ENCODE assay signal across 9 cellular contexts in the genomic region with DNA sequence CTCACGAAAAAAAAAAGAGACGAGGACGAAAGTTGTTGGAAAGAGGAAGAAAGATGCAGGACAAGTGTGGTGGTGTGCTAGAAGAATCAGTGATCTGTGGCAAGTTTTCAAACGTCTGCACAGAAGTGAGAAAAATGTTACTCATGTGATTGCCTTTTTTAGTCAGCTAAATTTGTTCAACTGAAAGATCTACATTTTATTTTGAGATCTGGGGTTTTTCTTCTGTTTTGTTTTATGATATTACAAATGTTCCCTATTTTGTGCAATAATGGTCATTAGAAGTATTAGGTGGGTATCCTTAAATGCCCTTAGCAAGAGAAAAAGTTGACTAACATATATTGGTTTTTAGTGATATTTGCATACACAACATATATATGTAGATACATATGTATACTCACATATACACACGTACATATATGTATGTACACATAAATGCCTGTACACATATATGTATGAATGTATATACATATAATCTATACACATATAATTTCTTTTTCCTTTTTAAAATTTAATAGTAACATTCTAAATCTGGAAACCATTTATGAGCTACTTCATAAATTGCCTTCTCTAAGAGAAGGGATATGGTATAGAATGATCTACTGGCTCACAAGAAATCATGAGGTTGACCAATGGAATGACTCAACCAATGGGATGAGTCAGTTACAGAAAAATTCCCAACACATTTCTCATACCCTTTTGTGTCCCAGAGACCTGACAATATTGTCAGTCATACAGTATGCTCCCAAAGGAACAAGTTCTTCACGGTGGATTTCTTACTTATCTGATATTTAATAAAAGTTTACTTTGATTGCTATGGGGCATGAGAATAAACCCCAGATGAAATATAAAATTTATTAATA. TPM values are rescaled to one million over a fixed set of nuclear protein-coding genes. Genes with fewer than 3 reads are reported as not detected.
DNase-seq lines count a peak whose midpoint lies in the region; ATAC-seq and TF ChIP-seq lines count a peak whose summit lies in the region.
"Had no signal": no experiment of that assay in that cellular context is flagged by ENCODE, and none has a peak within 500 bp of the region (broad histone marks: within the 10 kb centered on the region; RNA-seq: fewer than 3 reads in every experiment).

No MANE protein-coding gene starts in this region.

- H3K27me3 ChIP-seq in OCI-LY3 (ENCODE audit: low read depth, low read length) (no peaks in the 10 kb centered on the region), upper lobe of right lung (no peaks in the 10 kb centered on the region), H9 (ENCODE audit: insufficient read depth, low read length) (no peaks in the 10 kb centered on the region)

- H3K79me1 ChIP-seq in H9 (ENCODE audit: insufficient read depth, low read depth, low read length, poor library complexity, severe bottlenecking), result no peaks in the 10 kb centered on the region

- H3K36me3 ChIP-seq in OCI-LY3 (replicated peaks; ENCODE audit: low read depth, low read length), result peaks cover 16% of the 10 kb centered on the region
- H3K36me3 ChIP-seq in mesodermal cell (ENCODE audit: control insufficient read depth, insufficient read depth, low read length), result no peaks in the 10 kb centered on the region
- H3K36me3 ChIP-seq in upper lobe of right lung, result no peaks in the 10 kb centered on the region

- no peak overlapping the region for H3K4ac ChIP-seq in H9 (ENCODE audit: low read depth, low read length)

- no peak overlapping the region for H3K56ac ChIP-seq in H9 (ENCODE audit: insufficient read length, low read depth, low read length)

- H4K91ac ChIP-seq in H9 (ENCODE audit: insufficient read length, low read depth, low read length), result no peak overlapping the region

- H3K23ac ChIP-seq in H9 (ENCODE audit: insufficient read length, low read depth, low read length), result no peak overlapping the region

- H2BK120ac ChIP-seq in H9 (ENCODE audit: low read depth, low read length, poor library complexity, severe bottlenecking), result no peak overlapping the region

- DNase-seq in upper lobe of right lung, result no peak
- DNase-seq in HuH-7 (ENCODE audit: low spot score), result no peak
- no peak for DNase-seq in DMS79 (lab: John Stamatoyannopoulos, UW)
- DNase-seq in H9, result no peak
- DNase-seq: activated CD8-positive, alpha-beta memory T cell treated with anti-CD3 and anti-CD28 coated beads, Interleukin-2, amount 50 U/mL, for 4 hours had no signal

- H3K23me2 ChIP-seq in H9 (ENCODE audit: insufficient read length, low read depth, low read length, poor library complexity, severe bottlenecking), result no peaks in the 10 kb centered on the region

- H3K4me2 ChIP-seq in OCI-LY3 (ENCODE audit: low read length) (peak overlapping the region; percentile 41; the same call in 1 of the 2 replicates), H9 (ENCODE audit: insufficient read depth, insufficient read length, low read length) (no peak overlapping the region)

- H3K4me3 Mint-ChIP-seq in H9, result no peak overlapping the region

- H3K14ac ChIP-seq in H9 (ENCODE audit: insufficient read depth, low read length), result no peak overlapping the region

- no peak overlapping the region for H2AFZ ChIP-seq in OCI-LY3 (ENCODE audit: low read depth, low read length)
- H2AFZ ChIP-seq in H9 (ENCODE audit: low read length), result no peak overlapping the region

- WGBS in mesodermal cell (ENCODE audit: insufficient coverage in 2 of 2), 2 experiments, result 88 to 89% methylated on average over 3 to 4 of the region's 6 CpGs
- no CpG with 5 or more reads among the region's 6 CpGs for WGBS in H9 (ENCODE audit: extremely low coverage, insufficient read length, low lambda C conversion rate)

- H3K27ac Mint-ChIP-seq in H9, result peak overlapping the region in 1 of 3 experiments; percentile 63; a peak in 2 of 7 replicates

- no peak overlapping the region for H3K4me3 ChIP-seq in OCI-LY3 (ENCODE audit: low read length)
- H3K4me3 ChIP-seq in mesodermal cell (ENCODE audit: extremely low read depth, insufficient read depth, low read length, poor library complexity, severe bottlenecking), result no peak overlapping the region
- H3K4me3 ChIP-seq in upper lobe of right lung, result no peak overlapping the region

- intact Hi-C loops in upper lobe of right lung (cut with DNase I), result no loop called here

- H4K20me1 ChIP-seq in OCI-LY3 (ENCODE audit: insufficient read depth, low read length) (no peaks in the 10 kb centered on the region), H9 (ENCODE audit: control insufficient read depth, insufficient read depth, insufficient read length) (no peaks in the 10 kb centered on the region)

- no peak overlapping the region for H2BK12ac ChIP-seq in H9 (ENCODE audit: insufficient read length, low read depth, low read length)

- no peak overlapping the region for H3T11ph ChIP-seq in H9 (ENCODE audit: low read length)

- H3K4me1 ChIP-seq in OCI-LY3 (ENCODE audit: low read length) (peaks cover 35% of the 10 kb centered on the region), mesodermal cell (ENCODE audit: control insufficient read depth, insufficient read depth, low read length, poor library complexity, severe bottlenecking) (peaks cover 3% of the 10 kb centered on the region), upper lobe of right lung (no peaks in the 10 kb centered on the region), H9 (ENCODE audit: insufficient read depth, low read length) (no peaks in the 10 kb centered on the region; the same call in 1 of the 2 replicates)

- no peaks in the 10 kb centered on the region for H3K9me3 ChIP-seq in OCI-LY3 (ENCODE audit: insufficient read depth, low read length)
- no peaks in the 10 kb centered on the region for H3K9me3 ChIP-seq in mesodermal cell (ENCODE audit: control insufficient read depth, low read length)
- no peaks in the 10 kb centered on the region for H3K9me3 ChIP-seq in upper lobe of right lung
- H3K9me3 ChIP-seq in H9 (ENCODE audit: control insufficient read depth, low read depth, low read length), result no peaks in the 10 kb centered on the region

- H3K27ac ChIP-seq in OCI-LY3 (ENCODE audit: low read length) (peak overlapping the region; percentile 85), mesodermal cell (ENCODE audit: low read depth, low read length, severe bottlenecking) (peak overlapping the region; percentile 33), upper lobe of right lung (no peak overlapping the region), H9 (ENCODE audit: insufficient read length, low read depth, low read length) (no peak overlapping the region)

- no peak overlapping the region for H4K8ac ChIP-seq in H9 (replicated peaks; ENCODE audit: insufficient read length, low read depth, low read length)

- H2BK20ac ChIP-seq in H9 (ENCODE audit: low read depth, low read length, poor library complexity, severe bottlenecking), result no peak overlapping the region

- no peak overlapping the region for H2BK5ac ChIP-seq in H9 (ENCODE audit: insufficient read length, low read length)

- ATAC-seq in GM18519 (IDR thresholded peaks at IDR 0.05; ENCODE audit: low FRiP score, unreplicated experiment), result peak; percentile 90
- ATAC-seq in HG02870 (IDR thresholded peaks at IDR 0.05; ENCODE audit: unreplicated experiment), result peak; percentile 93
- no peak for ATAC-seq in upper lobe of right lung

- H4K5ac ChIP-seq in H9 (ENCODE audit: insufficient read length, low read depth, low read length), result no peak overlapping the region

- no peaks in the 10 kb centered on the region for H3K79me2 ChIP-seq in OCI-LY3 (ENCODE audit: low read length)
- no peaks in the 10 kb centered on the region for H3K79me2 ChIP-seq in H9 (ENCODE audit: insufficient read depth, low read length)

- H3K4me1 Mint-ChIP-seq in H9, result peaks cover 3% of the 10 kb centered on the region in 2 experiments; a peak in 3 of 4 replicates

- no peak overlapping the region for H2BK15ac ChIP-seq in H9 (ENCODE audit: low read depth, low read length)

- no peaks in the 10 kb centered on the region; a peak in 1 of 7 replicates for H3K36me3 Mint-ChIP-seq in H9 (ENCODE audit: insufficient read depth in 1 of 3, low read depth in 3 of 3)

- H3K27me3 Mint-ChIP-seq in H9 (ENCODE audit: low read depth), result no peaks in the 10 kb centered on the region; the same call in 1 of the 2 replicates

- TF ChIP-seq CTCF in OCI-LY3 (IDR thresholded peaks at IDR 0.05; ENCODE audit: low read depth, low read length) (no peak), upper lobe of right lung (IDR thresholded peaks at IDR 0.05) (no peak), H9 (conservative IDR thresholded peaks at IDR 0.05) (no peak)

- H3K9ac ChIP-seq in OCI-LY3 (ENCODE audit: low read length) (no peak overlapping the region), H9 (ENCODE audit: extremely low read depth, insufficient read length, low read length) (no peak overlapping the region)

- no peak overlapping the region for H3K18ac ChIP-seq in H9 (ENCODE audit: insufficient read length, low read depth, low read length)

- H3K9me3 Mint-ChIP-seq in H9, result peaks cover 0 to 2% of the 10 kb centered on the region in 2 experiments; a peak in 1 of 5 replicates

- H2AK5ac ChIP-seq in H9 (ENCODE audit: insufficient read length, low read length), result no peak overlapping the region

RNA-seq across cellular contexts. Expression of gene SLC39A12, which starts 38.4 kb away (rescaled TPM):
- not detected for polyA plus RNA-seq in mesodermal cell (2013, experiment 1 of 2)
- polyA plus RNA-seq in mesodermal cell (2013, experiment 2 of 2), result not detected
- total RNA-seq in upper lobe of right lung, result 0.29 TPM
- not detected in 2 replicates for total RNA-seq in H9 (2021)

Comparison
In these comparisons a context has a peak if more than half of its experiments do, and no peak if none do; other contexts are left out.
1. H3K27ac ChIP-seq: peak in OCI-LY3 (single experiment) and mesodermal cell (single experiment); none in upper lobe of right lung (single experiment) and H9 (single experiment).